Comparison of ENCODE assay signal across 17 cellular contexts in genomic region chrX:114924846-114925245, GRCh38.
DNase-seq lines count a peak whose midpoint lies in the region; ATAC-seq and TF ChIP-seq lines count a peak whose summit lies in the region.
"Had no signal": no experiment of that assay in that cellular context is flagged by ENCODE, and none has a peak within 500 bp of the region (broad histone marks: within the 10 kb centered on the region; RNA-seq: fewer than 3 reads in every experiment).

No MANE protein-coding gene starts in this region.

- H3K4me3 ChIP-seq in BJ (ENCODE audit: low read depth, low read length) = no peak overlapping the region
- H3K4me3 ChIP-seq in brain microvascular endothelial cell (ENCODE audit: low read depth, low read length) = no peak overlapping the region
- H3K4me3 ChIP-seq in mesendoderm (ENCODE audit: low read length) = no peak overlapping the region
- H3K4me3 ChIP-seq in tibial nerve = no peak overlapping the region
- H3K4me3 ChIP-seq: adrenal gland, vagina had no signal

- CTCF ChIA-PET in BJ (lab: Yijun Ruan, JAX) = interaction anchor here (1.1 kb wide), 1 partner anchor 152 kb away, joined by 3 read pairs; no protein-coding TSS in a partner anchor

- H3K18ac ChIP-seq in mesendoderm (ENCODE audit: low read length) = no peak overlapping the region

- H3K4me1 ChIP-seq in mesendoderm (ENCODE audit: control insufficient read depth, low read depth, low read length) = no peaks in the 10 kb centered on the region
- no peaks in the 10 kb centered on the region for H3K4me1 ChIP-seq in tibial nerve
- H3K4me1 ChIP-seq: adrenal gland, vagina had no signal

- H3K36me3 ChIP-seq in BJ (ENCODE audit: control insufficient read depth, insufficient read depth, low read length) = no peaks in the 10 kb centered on the region
- H3K36me3 ChIP-seq in brain microvascular endothelial cell (replicated peaks) = no peaks in the 10 kb centered on the region
- H3K36me3 ChIP-seq in mesendoderm (ENCODE audit: control insufficient read depth, insufficient read depth, low read length) = no peaks in the 10 kb centered on the region
- no peaks in the 10 kb centered on the region for H3K36me3 ChIP-seq in tibial nerve
- H3K36me3 ChIP-seq: adrenal gland, vagina had no signal

- H3K27ac ChIP-seq in brain microvascular endothelial cell = no peak overlapping the region
- H3K27ac ChIP-seq in mesendoderm (ENCODE audit: low read depth, low read length) = no peak overlapping the region
- no peak overlapping the region for H3K27ac ChIP-seq in tibial nerve
- H3K27ac ChIP-seq: adrenal gland, vagina had no signal

- no peaks in the 10 kb centered on the region for H3K9me3 ChIP-seq in tibial nerve
- H3K9me3 ChIP-seq: adrenal gland, vagina had no signal

- no peak overlapping the region for H4K8ac ChIP-seq in mesendoderm (ENCODE audit: low read depth, low read length)

- TF ChIP-seq CTCF in BJ (IDR thresholded peaks at IDR 0.05; ENCODE audit: insufficient read depth, low read depth, low read length) = no peak
- no peak for TF ChIP-seq CTCF in brain microvascular endothelial cell (IDR thresholded peaks at IDR 0.05; ENCODE audit: low read depth, low read length, missing control alignments)
- no peak for TF ChIP-seq CTCF in tibial nerve (IDR thresholded peaks at IDR 0.05)

- no peak overlapping the region for H3K56ac ChIP-seq in mesendoderm (ENCODE audit: low read length)

- no peaks in the 10 kb centered on the region for H3K27me3 ChIP-seq in BJ (ENCODE audit: control insufficient read depth, insufficient read depth, low read length)
- no peaks in the 10 kb centered on the region for H3K27me3 ChIP-seq in brain microvascular endothelial cell (replicated peaks)
- H3K27me3 ChIP-seq in mesendoderm (ENCODE audit: insufficient read depth, low read length, poor library complexity) = no peaks in the 10 kb centered on the region
- peaks cover 0 to 19% of the 10 kb centered on the region in 2 donors for H3K27me3 ChIP-seq in tibial nerve
- H3K27me3 ChIP-seq: vagina had no signal

- H2BK15ac ChIP-seq in mesendoderm (replicated peaks; ENCODE audit: low read depth) = no peak overlapping the region

- no peak overlapping the region for H2BK120ac ChIP-seq in mesendoderm (ENCODE audit: low read depth, low read length)

- no peak overlapping the region for H3K4ac ChIP-seq in mesendoderm (ENCODE audit: low read depth, low read length)

- no peak overlapping the region for H3K23ac ChIP-seq in mesendoderm (ENCODE audit: low read length)

- POLR2A ChIA-PET in BJ (lab: Charles Lee) = no interaction called here

- H4K5ac ChIP-seq in mesendoderm (ENCODE audit: low read length) = no peak overlapping the region

- no peaks in the 10 kb centered on the region for H3K79me1 ChIP-seq in mesendoderm (ENCODE audit: low read length)

- no peak for ATAC-seq in HG03457 (IDR thresholded peaks at IDR 0.05; ENCODE audit: unreplicated experiment)
- ATAC-seq: stimulated activated effector memory CD8-positive, alpha-beta T cell treated with anti-CD3 and anti-CD28 coated beads, Interleukin-12 subunit alpha, Interleukin-12 subunit beta, amount 100 ng/mL, for 72 hours had no signal

- H3K9ac ChIP-seq in mesendoderm (ENCODE audit: low read length) = no peak overlapping the region

- in situ Hi-C loops in brain microvascular endothelial cell (cut with HindIII; ENCODE audit: low pct_ligation_motif_present, low sequenced_read_pairs) = no loop called here

- no peak overlapping the region for H2AK5ac ChIP-seq in mesendoderm (ENCODE audit: low read length)

- TF ChIP-seq EP300 in tibial nerve (IDR thresholded peaks at IDR 0.05) = no peak

- DNase-seq in BJ (ENCODE audit: low read depth) (peak; percentile 35), HS-27A (ENCODE audit: low read depth) (peak; percentile 19), brain microvascular endothelial cell (peak; percentile 1), mesendoderm (peak; percentile 81), hippocampal formation (lab: John Stamatoyannopoulos, UW) (no peak), tibial nerve (ENCODE audit: low spot score in 2 of 2) (no peak)
- DNase-seq in effector CD4-positive, alpha-beta T cell = no peak
- DNase-seq: activated CD4-positive, alpha-beta T cell treated with anti-CD3 and anti-CD28 coated beads, Interleukin-2, amount 50 U/mL, for 4 hours; CD4-positive, CD25-positive, alpha-beta regulatory T cell; kidney glomerular epithelial cell; naive B cell; NCI-H2029 treated with DMSO at 0.1 percent for 48 hours; stimulated activated CD4-positive, alpha-beta T cell treated with anti-CD3 and anti-CD28 coated beads, Interleukin-4, amount 100 ng/mL, for 24 hours had no signal

- no peak overlapping the region for H2BK5ac ChIP-seq in mesendoderm (ENCODE audit: low read length)

- no peak overlapping the region for H3K4me2 ChIP-seq in mesendoderm (ENCODE audit: low read length)

- no peak for TF ChIP-seq POLR2A in tibial nerve (IDR thresholded peaks at IDR 0.05)

- no peaks in the 10 kb centered on the region for H3K79me2 ChIP-seq in mesendoderm (ENCODE audit: control insufficient read depth, insufficient read depth, low read length)

Comparison
In these comparisons a context has a peak if more than half of its experiments do, and no peak if none do; other contexts are left out.
1. DNase-seq: peak in BJ (single experiment), HS-27A (single experiment), brain microvascular endothelial cell (single experiment) and mesendoderm (single experiment); none in effector CD4-positive, alpha-beta T cell (single experiment), hippocampal formation (0 of 2) and tibial nerve (0 of 2).